ENCODE assay signal across 29 cellular contexts in genomic region chrX:38214551-38214950, GRCh38. TPM values are rescaled to one million over a fixed set of nuclear protein-coding genes. Genes with fewer than 3 reads are reported as not detected.
A peak's percentile ranks its signal among the peaks of the same experiment; 100 is the strongest.
DNase-seq lines count a peak whose midpoint lies in the region; ATAC-seq, FAIRE-seq and TF ChIP-seq lines count a peak whose summit lies in the region.
"Had no signal": no experiment of that assay in that cellular context is flagged by ENCODE, and none has a peak within 500 bp of the region (broad histone marks: within the 10 kb centered on the region; RNA-seq: fewer than 3 reads in every experiment).

No MANE protein-coding gene starts in this region.

- TF ChIP-seq CTCF in AG10803 (conservative IDR thresholded peaks at IDR 0.05; ENCODE audit: low read length), result no peak
- no peak for TF ChIP-seq CTCF in bronchial epithelial cell (IDR thresholded peaks at IDR 0.05; ENCODE audit: insufficient read depth, low read length, severe bottlenecking)
- TF ChIP-seq CTCF in pancreas (IDR thresholded peaks at IDR 0.05), result no peak

- no peak overlapping the region for H3K27ac ChIP-seq in pancreas
- H3K27ac ChIP-seq: BLaER1 treated with 17β-estradiol and CSF1 and Interleukin-3, amounts not matched to agents 10 nM and 100 nM; testis; vagina had no signal

- intact Hi-C loops in pancreas (cut with DNase I), result no loop called here

- H3K9me3 ChIP-seq in MG63 (no peaks in the 10 kb centered on the region), pancreas (no peaks in the 10 kb centered on the region)
- H3K9me3 ChIP-seq: BLaER1 treated with 17β-estradiol and CSF1 and Interleukin-3, amounts not matched to agents 10 nM and 100 nM; Caco-2; testis; vagina had no signal

- peak; percentile 54 for DNase-seq in AG10803 (ENCODE audit: low read depth)
- peak; percentile 23 for DNase-seq in MG63
- DNase-seq in bronchial epithelial cell (ENCODE audit: low read depth), result peak; percentile 36
- DNase-seq in kidney tubule cell (ENCODE audit: low spot score), result peak; percentile 35
- DNase-seq in SHP77 (lab: John Stamatoyannopoulos, UW), result no peak
- no peak for DNase-seq in ecto neural progenitor cell (ENCODE audit: low spot score)
- DNase-seq in pancreas, result no peak
- DNase-seq: ACHN; activated CD8-positive, alpha-beta T cell treated with anti-CD3 and anti-CD28 coated beads, Interleukin-2, amount 10 ng/mL, durations not matched to agents 7 days and 5 days; activated gamma-delta T cell; amniotic stem cell; Caco-2; caudate nucleus; DND-41; H9; naive B cell; NCI-H2029 treated with DMSO at 0.1 percent for 48 hours; nucleus accumbens; OCI-M1; stimulated activated CD4-positive, alpha-beta T cell treated with anti-CD3 and anti-CD28 coated beads, Interleukin-4, amount 100 ng/mL, for 1 hour; T-cell; testis had no signal

- WGBS in pancreas, 2 donors, result 74 to 80% methylated on average over 7 of the region's 7 CpGs

- no peaks in the 10 kb centered on the region for H3K4me1 ChIP-seq in pancreas
- H3K4me1 ChIP-seq: Caco-2, testis, vagina had no signal

- FAIRE-seq in bronchial epithelial cell (lab: Jason Lieb, UNC), result peak; percentile 64
- no peak for FAIRE-seq in pancreas (lab: Jason Lieb, UNC)
- FAIRE-seq: GM12892 had no signal

- H3K36me3 ChIP-seq in MG63 (no peaks in the 10 kb centered on the region), bronchial epithelial cell (ENCODE audit: control insufficient read depth, insufficient read depth, low read length) (no peaks in the 10 kb centered on the region), pancreas (no peaks in the 10 kb centered on the region)
- H3K36me3 ChIP-seq: BLaER1 treated with 17β-estradiol and CSF1 and Interleukin-3, amounts not matched to agents 10 nM and 100 nM; vagina had no signal

- no peaks in the 10 kb centered on the region for H3K27me3 ChIP-seq in MG63
- no peaks in the 10 kb centered on the region for H3K27me3 ChIP-seq in bronchial epithelial cell (ENCODE audit: control insufficient read depth, insufficient read depth, low read length)
- H3K27me3 ChIP-seq in pancreas, result peaks cover 0 to 6% (median 0%) of the 10 kb centered on the region in 4 donors
- H3K27me3 ChIP-seq: testis, vagina had no signal

- H3K4me3 ChIP-seq in AG10803 (ENCODE audit: low read length) (no peak overlapping the region; the same call in 1 of the 2 replicates), MG63 (no peak overlapping the region), bronchial epithelial cell (ENCODE audit: low read depth, low read length) (no peak overlapping the region), pancreas (no peak overlapping the region)
- H3K4me3 ChIP-seq: BLaER1 treated with 17β-estradiol and CSF1 and Interleukin-3, amounts not matched to agents 10 nM and 100 nM; testis; vagina had no signal

- ATAC-seq in pancreas, result no peak
- no peak for ATAC-seq in GM21825 (IDR thresholded peaks at IDR 0.05; ENCODE audit: unreplicated experiment)
- ATAC-seq: activated CD4-positive, CD25-positive, alpha-beta regulatory T cell treated with anti-CD3 and anti-CD28 coated beads, Interleukin-2, amount 50 U/mL, for 24 hours; activated CD8-positive, alpha-beta T cell treated with anti-CD3 and anti-CD28 coated beads, Interleukin-2, amount 10 ng/mL, durations not matched to agents 7 days and 5 days; left lobe of liver; stimulated activated memory B cell treated with anti-CD40 and anti-IgM and Interleukin-4, amounts not matched to agents 10 μg/mL and 1 μg/mL and 100 μg/mL, for 72 hours; T-cell had no signal

RNA-seq across cellular contexts. Expression of gene SRPX, which starts 6.1 kb away (rescaled TPM):
- 1.1 and 6.2 TPM in 2 replicates for total RNA-seq in MG63 (2014; rRNA removed; shearing (Covaris generic); ENCODE audit: low replicate concordance)
- total RNA-seq in bronchial epithelial cell (2.4 and 3.7 TPM in 2 replicates), pancreas (10 to 100 TPM in 3 of 6 donors, 1 to 10 TPM in 3; 2.3 to 23.6 (median 10.0) TPM)
- 10 to 100 TPM; 12.8 to 16.9 TPM for polyA plus RNA-seq in pancreas

Comparison
In these comparisons a context has a peak if more than half of its experiments do, and no peak if none do; other contexts are left out.
1. DNase-seq: peak in AG10803 (single experiment), MG63 (single experiment), bronchial epithelial cell (single experiment) and kidney tubule cell (single experiment); none in SHP77 (0 of 2), ecto neural progenitor cell (single experiment) and pancreas (0 of 6).